ENCODE assay signal across 10 cellular contexts in genomic region chr3:16300282-16300681, GRCh38. TPM values are rescaled to one million over a fixed set of nuclear protein-coding genes. Genes with fewer than 3 reads are reported as not detected.
DNase-seq lines count a peak whose midpoint lies in the region; ATAC-seq, FAIRE-seq and TF ChIP-seq lines count a peak whose summit lies in the region.
"Had no signal": no experiment of that assay in that cellular context is flagged by ENCODE, and none has a peak within 500 bp of the region (broad histone marks: within the 10 kb centered on the region; RNA-seq: fewer than 3 reads in every experiment).

No MANE protein-coding gene starts in this region.

- H3K4me1 Mint-ChIP-seq in activated T-helper 2 cell treated with anti-CD3 and anti-CD28 coated beads, Interferon-gamma antibody, Interleukin-2, Interleukin-4, amounts not matched to agents 10 μg/mL and 5 μg/mL and 100 μg/mL, durations not matched to agents 14 hours and 24 hours and 36 hours (ENCODE audit: low read depth), result peaks cover 85% of the 10 kb centered on the region

- peak overlapping the region; percentile 94 for H3K27ac Mint-ChIP-seq in activated T-helper 2 cell treated with anti-CD3 and anti-CD28 coated beads, Interferon-gamma antibody, Interleukin-2, Interleukin-4, amounts not matched to agents 10 μg/mL and 5 μg/mL and 100 μg/mL, durations not matched to agents 14 hours and 24 hours and 36 hours

- peaks cover 78% of the 10 kb centered on the region for H3K36me3 Mint-ChIP-seq in activated T-helper 2 cell treated with anti-CD3 and anti-CD28 coated beads, Interferon-gamma antibody, Interleukin-2, Interleukin-4, amounts not matched to agents 10 μg/mL and 5 μg/mL and 100 μg/mL, durations not matched to agents 14 hours and 24 hours and 36 hours (ENCODE audit: low read depth)

- peak; percentile 47 for ATAC-seq in GM18861 (IDR thresholded peaks at IDR 0.05; ENCODE audit: unreplicated experiment)
- ATAC-seq in HG02981 (IDR thresholded peaks at IDR 0.05; ENCODE audit: unreplicated experiment), result peak; percentile 40
- ATAC-seq in left lung, result no peak

- no peak for FAIRE-seq in small intestine (lab: Jason Lieb, UNC)
- FAIRE-seq: G401.6 had no signal

- no peaks in the 10 kb centered on the region for H3K9me3 ChIP-seq in small intestine (ENCODE audit: control insufficient read depth, low read depth)
- no peaks in the 10 kb centered on the region for H3K9me3 ChIP-seq in left lung

- TF ChIP-seq CTCF in left lung (IDR thresholded peaks at IDR 0.05), result no peak

- H3K36me3 ChIP-seq in small intestine (ENCODE audit: control insufficient read depth in 2 of 2, insufficient read depth in 2 of 2, low read length in 2 of 2) (peaks cover 2 to 15% of the 10 kb centered on the region in 2 donors), left lung (peaks cover 0 to 27% of the 10 kb centered on the region in 2 donors)

- H3K4me1 ChIP-seq in small intestine (ENCODE audit: control insufficient read depth in 2 of 2, insufficient read depth in 1 of 2, low read depth in 1 of 2, low read length in 1 of 2) (no peaks in the 10 kb centered on the region), left lung (peaks cover 0 to 7% of the 10 kb centered on the region in 2 donors)

- no peaks in the 10 kb centered on the region for H3K27me3 ChIP-seq in small intestine (ENCODE audit: control insufficient read depth in 2 of 2, insufficient read depth in 2 of 2, low read length in 2 of 2)
- no peaks in the 10 kb centered on the region for H3K27me3 ChIP-seq in left lung

- peak overlapping the region; percentile 16 to 56 for H3K27ac ChIP-seq in small intestine (ENCODE audit: low read depth in 1 of 2, low read length in 1 of 2)
- H3K27ac ChIP-seq in left lung, result peak overlapping the region in 1 of 2 donors; percentile 72

- DNase-seq in activated T-helper 2 cell treated with anti-CD3 and anti-CD28 coated beads, Interferon-gamma antibody, Interleukin-2, Interleukin-4, amounts not matched to agents 10 μg/mL and 5 μg/mL and 100 μg/mL, durations not matched to agents 14 hours and 24 hours and 36 hours (ENCODE audit: low spot score), result no peak
- DNase-seq in small intestine (peak; percentile 17), SHP77 treated with DMSO at 0.1 percent for 48 hours (lab: John Stamatoyannopoulos, UW) (no peak), left lung (no peak), DMS114 treated with DMSO at 0.1 percent for 48 hours (lab: John Stamatoyannopoulos, UW; ENCODE audit: unreplicated experiment) (no peak)
- no peak for DNase-seq in stimulated activated CD8-positive, alpha-beta memory T cell treated with anti-CD3 and anti-CD28 coated beads, Interleukin-4, amount 100 ng/mL, for 48 hours
- DNase-seq: NCI-H1930 had no signal

- WGBS in small intestine, 3 donors, result 72 to 75% (median 73%) methylated on average over 2 of the region's 2 CpGs

- H3K4me3 Mint-ChIP-seq in activated T-helper 2 cell treated with anti-CD3 and anti-CD28 coated beads, Interferon-gamma antibody, Interleukin-2, Interleukin-4, amounts not matched to agents 10 μg/mL and 5 μg/mL and 100 μg/mL, durations not matched to agents 14 hours and 24 hours and 36 hours (ENCODE audit: low read depth), result no peak overlapping the region

- no peaks in the 10 kb centered on the region for H3K27me3 Mint-ChIP-seq in activated T-helper 2 cell treated with anti-CD3 and anti-CD28 coated beads, Interferon-gamma antibody, Interleukin-2, Interleukin-4, amounts not matched to agents 10 μg/mL and 5 μg/mL and 100 μg/mL, durations not matched to agents 14 hours and 24 hours and 36 hours (ENCODE audit: low read depth)

- intact Hi-C loops in activated T-helper 2 cell treated with anti-CD3 and anti-CD28 coated beads, Interferon-gamma antibody, Interleukin-2, Interleukin-4, amounts not matched to agents 10 μg/mL and 5 μg/mL and 100 μg/mL, durations not matched to agents 14 hours and 24 hours and 36 hours (cut with micrococcal nuclease), result loop anchor here (2.0 to 10.0 kb wide), 5 partner anchors 77 to 985 kb away; no protein-coding TSS in a partner anchor
- intact Hi-C loops in left lung (cut with DNase I), result no loop called here

- peaks cover 4% of the 10 kb centered on the region for H3K9me3 Mint-ChIP-seq in activated T-helper 2 cell treated with anti-CD3 and anti-CD28 coated beads, Interferon-gamma antibody, Interleukin-2, Interleukin-4, amounts not matched to agents 10 μg/mL and 5 μg/mL and 100 μg/mL, durations not matched to agents 14 hours and 24 hours and 36 hours

- H3K4me3 ChIP-seq in small intestine (ENCODE audit: low read depth in 1 of 2, low read length in 2 of 2) (no peak overlapping the region), left lung (no peak overlapping the region)

RNA-seq across cellular contexts. Expression of gene OXNAD1, which starts 35.3 kb away (rescaled TPM):
- total RNA-seq in activated T-helper 2 cell treated with anti-CD3 and anti-CD28 coated beads, Interferon-gamma antibody, Interleukin-2, Interleukin-4, amounts not matched to agents 10 μg/mL and 5 μg/mL and 100 μg/mL, durations not matched to agents 14 hours and 24 hours and 36 hours, result 18.7 and 20.5 TPM in 2 replicates
- 10 to 100 TPM; 15.3 to 28.4 (median 16.5) TPM for polyA plus RNA-seq in small intestine
- total RNA-seq in left lung, result 10 to 100 TPM in 1 of 2 donors, 1 to 10 TPM in 1; 8.4 to 14.3 TPM

RNA-seq across cellular contexts. Expression of gene DPH3, which starts 35.5 kb away (rescaled TPM):
- 22.7 and 23.1 TPM in 2 replicates for total RNA-seq in activated T-helper 2 cell treated with anti-CD3 and anti-CD28 coated beads, Interferon-gamma antibody, Interleukin-2, Interleukin-4, amounts not matched to agents 10 μg/mL and 5 μg/mL and 100 μg/mL, durations not matched to agents 14 hours and 24 hours and 36 hours
- polyA plus RNA-seq in small intestine, result 10 to 100 TPM; 16.6 to 38.0 (median 35.7) TPM
- 10 to 100 TPM; 21.9 to 30.4 TPM for total RNA-seq in left lung
